In genomic region chr2:34234823-34235222, GRCh38 we compare ENCODE assay signal across 25 cellular contexts.
"Had no signal": no experiment of that assay in that cellular context is flagged by ENCODE, and none has a peak within 500 bp of the region (broad histone marks: within the 10 kb centered on the region; RNA-seq: fewer than 3 reads in every experiment).

No MANE protein-coding gene starts in this region.

- H3K4me3 ChIP-seq: colonic mucosa, gastrocnemius medialis, neural progenitor cell, right atrium auricular region, sigmoid colon, suprapubic skin, transverse colon, vagina had no signal

- H3K27ac ChIP-seq: colonic mucosa, epithelial cell of prostate, gastrocnemius medialis, neural progenitor cell, parathyroid adenoma, right atrium auricular region, sigmoid colon, suprapubic skin, transverse colon, vagina had no signal

- H3K27me3 Mint-ChIP-seq: dendritic cell treated with granulocyte-macrophage colony-stimulating factor and Interleukin-4, amounts not matched to agents 40 ng/mL and 50 ng/mL, for 4 days; naive thymus-derived CD4-positive, alpha-beta T cell; progenitor cell of endocrine pancreas; stimulated activated naive B cell treated with anti-CD40 and anti-IgM and Interleukin-4, amounts not matched to agents 10 μg/mL and 1 μg/mL and 100 μg/mL, for 72 hours; stimulated activated naive CD8-positive, alpha-beta T cell treated with anti-CD3 and anti-CD28 coated beads, Interleukin-15, amount 100 ng/mL, for 72 hours had no signal

- H3K36me3 Mint-ChIP-seq: naive thymus-derived CD4-positive, alpha-beta T cell; neural progenitor cell; stimulated activated naive B cell treated with anti-CD40 and anti-IgM and Interleukin-4, amounts not matched to agents 10 μg/mL and 1 μg/mL and 100 μg/mL, for 72 hours had no signal

- ATAC-seq: esophagus mucosa; gastrocnemius medialis; naive thymus-derived CD4-positive, alpha-beta T cell; stimulated activated naive B cell treated with anti-CD40 and anti-IgM and Interleukin-4, amounts not matched to agents 10 μg/mL and 1 μg/mL and 100 μg/mL, for 72 hours; stimulated activated naive CD8-positive, alpha-beta T cell treated with anti-CD3 and anti-CD28 coated beads, Interleukin-15, amount 100 ng/mL, for 72 hours had no signal

- H3K4me3 Mint-ChIP-seq: dendritic cell treated with granulocyte-macrophage colony-stimulating factor and Interleukin-4, amounts not matched to agents 40 ng/mL and 50 ng/mL, for 4 days; endodermal cell; naive thymus-derived CD4-positive, alpha-beta T cell; nephron; neural progenitor cell; stimulated activated naive B cell treated with anti-CD40 and anti-IgM and Interleukin-4, amounts not matched to agents 10 μg/mL and 1 μg/mL and 100 μg/mL, for 72 hours; stimulated activated naive CD8-positive, alpha-beta T cell treated with anti-CD3 and anti-CD28 coated beads, Interleukin-15, amount 100 ng/mL, for 72 hours had no signal

- H3K27me3 ChIP-seq: colonic mucosa, gastrocnemius medialis, neural progenitor cell, right atrium auricular region, sigmoid colon, suprapubic skin, transverse colon, vagina had no signal

- H3K27ac Mint-ChIP-seq: dendritic cell treated with granulocyte-macrophage colony-stimulating factor and Interleukin-4, amounts not matched to agents 40 ng/mL and 50 ng/mL, for 4 days; endodermal cell; naive thymus-derived CD4-positive, alpha-beta T cell; neural progenitor cell; progenitor cell of endocrine pancreas; stimulated activated naive B cell treated with anti-CD40 and anti-IgM and Interleukin-4, amounts not matched to agents 10 μg/mL and 1 μg/mL and 100 μg/mL, for 72 hours; stimulated activated naive CD8-positive, alpha-beta T cell treated with anti-CD3 and anti-CD28 coated beads, Interleukin-15, amount 100 ng/mL, for 72 hours had no signal

- H3K4me1 ChIP-seq: colonic mucosa, gastrocnemius medialis, neural progenitor cell, parathyroid adenoma, right atrium auricular region, sigmoid colon, suprapubic skin, transverse colon, vagina had no signal

- H3K9me3 ChIP-seq: colonic mucosa, gastrocnemius medialis, right atrium auricular region, suprapubic skin, transverse colon, vagina had no signal

- H3K4me1 Mint-ChIP-seq: endodermal cell; naive thymus-derived CD4-positive, alpha-beta T cell; nephron; neural progenitor cell; stimulated activated naive B cell treated with anti-CD40 and anti-IgM and Interleukin-4, amounts not matched to agents 10 μg/mL and 1 μg/mL and 100 μg/mL, for 72 hours; stimulated activated naive CD8-positive, alpha-beta T cell treated with anti-CD3 and anti-CD28 coated beads, Interleukin-15, amount 100 ng/mL, for 72 hours had no signal

- DNase-seq: colonic mucosa; effector CD8-positive, alpha-beta T cell; endodermal cell; foreskin fibroblast; gastrocnemius medialis; head of caudate nucleus; mammary epithelial cell; mesendoderm; midbrain; naive thymus-derived CD4-positive, alpha-beta T cell; sigmoid colon; stimulated activated CD4-positive, alpha-beta T cell treated with anti-CD3 and anti-CD28 coated beads, Interleukin-2, amount 100 ng/mL, for 48 hours; stimulated activated naive B cell treated with anti-CD40 and anti-IgM and Interleukin-4, amounts not matched to agents 10 μg/mL and 1 μg/mL and 100 μg/mL, for 72 hours; stimulated activated naive CD8-positive, alpha-beta T cell treated with anti-CD3 and anti-CD28 coated beads, Interleukin-15, amount 100 ng/mL, for 72 hours; transverse colon had no signal

- H3K36me3 ChIP-seq: colonic mucosa, gastrocnemius medialis, neural progenitor cell, right atrium auricular region, sigmoid colon, suprapubic skin, transverse colon, vagina had no signal
